In the genomic region with DNA sequence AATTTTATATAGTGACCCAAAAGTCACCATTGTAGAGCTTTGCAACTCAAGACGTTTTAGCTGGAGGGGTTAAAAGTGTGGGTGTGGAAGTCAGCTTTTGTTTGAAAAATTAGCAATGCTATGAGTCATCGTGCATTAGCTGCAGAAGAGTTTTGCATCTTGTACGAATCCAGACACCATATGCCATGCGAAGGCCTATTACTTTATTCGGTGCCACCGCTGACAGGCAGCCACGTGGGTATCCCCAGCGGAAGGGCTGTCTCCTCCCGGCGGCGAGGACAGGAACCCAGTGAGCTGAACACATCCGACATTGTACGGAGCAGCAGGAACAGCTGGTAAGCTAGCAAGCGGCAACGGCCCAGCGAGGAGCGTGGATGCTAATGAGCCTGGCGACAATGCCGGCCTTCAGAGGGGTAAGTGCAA, we compare ENCODE assay signal across 8 cellular contexts.
DNase-seq lines count a peak whose midpoint lies in the region; ATAC-seq and TF ChIP-seq lines count a peak whose summit lies in the region.

No MANE protein-coding gene starts in this region.

- no peaks in the 10 kb centered on the region for H3K27me3 ChIP-seq in CD4-positive, alpha-beta T cell (ENCODE audit: control insufficient read depth, insufficient read depth, low read length)
- no peaks in the 10 kb centered on the region for H3K27me3 ChIP-seq in iPS-20b (ENCODE audit: insufficient read depth, low read length)

- H3K9ac ChIP-seq in iPS-20b (ENCODE audit: low read depth, low read length): no peak overlapping the region; the same call in 1 of the 2 replicates

- H3K36me3 Mint-ChIP-seq in CD4-positive, alpha-beta T cell (ENCODE audit: low read depth): peaks cover 27% of the 10 kb centered on the region

- in situ Hi-C loops in astrocyte of the spinal cord (cut with HindIII; ENCODE audit: low sequenced_read_pairs): no loop called here

- peaks cover 30% of the 10 kb centered on the region for H3K4me1 Mint-ChIP-seq in CD4-positive, alpha-beta T cell (ENCODE audit: low read depth)

- CTCF ChIA-PET in CD4-positive, alpha-beta T cell (lab: Charles Lee): no interaction called here

- H3K9me3 Mint-ChIP-seq in CD4-positive, alpha-beta T cell: no peaks in the 10 kb centered on the region

- H3K27me3 Mint-ChIP-seq in CD4-positive, alpha-beta T cell: no peaks in the 10 kb centered on the region

- H3K4me3 Mint-ChIP-seq in CD4-positive, alpha-beta T cell: peak overlapping the region; percentile 64

- peak overlapping the region; percentile 43 for H3K27ac Mint-ChIP-seq in CD4-positive, alpha-beta T cell

- no peak for TF ChIP-seq CTCF in CD4-positive, alpha-beta T cell (IDR thresholded peaks at IDR 0.05)
- TF ChIP-seq CTCF in astrocyte of the spinal cord (IDR thresholded peaks at IDR 0.05; ENCODE audit: low read depth, low read length): no peak

- peaks cover 13% of the 10 kb centered on the region; the same call in 1 of the 2 replicates for H3K4me1 ChIP-seq in iPS-20b (ENCODE audit: insufficient read depth, low read length)

- peak overlapping the region; percentile 12 for H3K4me3 ChIP-seq in astrocyte of the spinal cord (ENCODE audit: low read depth, low read length)
- peak overlapping the region; percentile 39; the same call in 1 of the 2 replicates for H3K4me3 ChIP-seq in iPS-20b (ENCODE audit: low read length)

- H3K36me3 ChIP-seq in iPS-20b (ENCODE audit: insufficient read depth, low read depth, low read length): no peaks in the 10 kb centered on the region

- no peaks in the 10 kb centered on the region for H3K9me3 ChIP-seq in CD4-positive, alpha-beta T cell (ENCODE audit: control insufficient read depth, low read length)
- no peaks in the 10 kb centered on the region for H3K9me3 ChIP-seq in iPS-20b (ENCODE audit: insufficient read depth, low read depth, low read length)

- intact Hi-C loops in CD4-positive, alpha-beta T cell (cut with DNase I, micrococcal nuclease): no loop called here

- peak; percentile 98 for ATAC-seq in CD4-positive, alpha-beta T cell (ENCODE audit: poor library complexity)
- ATAC-seq in GM19438 (IDR thresholded peaks at IDR 0.05; ENCODE audit: low read depth, unreplicated experiment): peak; percentile 76
- ATAC-seq in HG03469 (IDR thresholded peaks at IDR 0.05; ENCODE audit: unreplicated experiment): peak; percentile 80

- POLR2A ChIA-PET in CD4-positive, alpha-beta T cell (lab: Charles Lee): interaction anchor here (1.0 kb wide), 1 partner anchor 11 kb away, joined by 3 read pairs; no protein-coding TSS in a partner anchor

- peak; percentile 26 to 56 (median 40) for DNase-seq in CD4-positive, alpha-beta T cell
- DNase-seq in T-helper 1 cell (peak; percentile 19 to 80 (median 27)), astrocyte of the spinal cord (ENCODE audit: low read depth, low spot score) (peak; percentile 72), HuH-7 (ENCODE audit: low spot score) (no peak)
- peak; percentile 20 to 54 (median 36) for DNase-seq in stimulated activated CD4-positive, alpha-beta T cell treated with anti-CD3 and anti-CD28 coated beads, Interleukin-1b, Interleukin-23, amount 100 ng/mL, for 24 hours (ENCODE audit: low read depth in 4 of 4, low spot score in 1 of 4)

- H3K27ac ChIP-seq in CD4-positive, alpha-beta T cell (ENCODE audit: low read depth, low read length): no peak overlapping the region
- no peak overlapping the region for H3K27ac ChIP-seq in iPS-20b (ENCODE audit: low read length)
